Comparison of ENCODE assay signal across 1 cellular context in the genomic region with DNA sequence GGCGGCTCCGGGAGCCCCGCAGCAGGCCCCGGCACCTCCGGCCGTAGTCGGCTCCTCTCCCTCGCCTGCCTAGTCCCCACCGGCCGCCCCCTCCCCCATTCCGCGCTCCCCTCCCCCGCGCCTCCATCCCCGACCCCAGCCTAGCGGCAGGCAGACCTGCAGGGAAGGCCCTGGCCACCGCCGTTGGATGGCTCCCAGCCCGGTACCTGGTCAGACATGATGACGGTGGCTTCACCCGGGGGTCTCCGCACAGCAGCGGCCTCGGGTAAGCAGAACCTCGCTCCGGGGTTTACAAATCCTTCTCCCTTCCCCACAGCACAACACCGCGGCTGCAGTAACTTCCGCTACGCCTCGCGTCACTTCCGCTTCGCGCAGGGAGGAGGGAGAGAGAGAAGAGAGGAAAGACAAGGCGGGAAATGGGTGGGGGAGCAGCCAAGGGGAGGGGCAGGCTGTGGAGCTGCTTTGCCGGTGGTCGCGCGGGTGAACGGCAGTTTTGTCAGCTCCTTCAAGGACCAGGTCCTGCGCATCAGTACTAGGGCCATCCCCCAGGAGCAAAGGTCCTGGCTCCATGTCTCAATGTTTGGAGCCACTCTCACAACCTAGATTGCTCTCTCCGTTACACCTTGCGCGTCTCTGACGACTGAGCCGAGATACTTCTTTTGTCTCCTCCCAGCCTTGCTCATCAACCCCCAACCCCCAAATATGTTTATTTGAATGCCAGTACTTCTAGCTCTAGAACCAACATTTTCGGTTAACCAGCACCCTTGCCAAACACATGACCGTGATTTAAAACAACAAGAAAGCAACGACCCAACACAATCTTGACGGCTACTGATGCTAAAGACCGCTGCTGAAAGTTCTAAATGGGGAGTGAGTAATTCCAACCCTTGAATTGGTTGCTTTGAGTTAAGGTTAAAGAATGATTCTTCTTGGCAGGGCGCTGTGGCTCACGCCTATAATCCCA.
TF ChIP-seq lines count a peak whose summit lies in the region.

TSS of gene SUMO1 (minus strand) at position 364 of the 964 bp plus-strand sequence. CDS start at position 218, 146 bp downstream.

TF ChIP-seq in GM12878, 131 proteins besides CTCF, POLR2A, EP300 and RAD21 (continued from another document and continues in another):
- TF ChIP-seq SRF (IDR thresholded peaks at IDR 0.05; ENCODE audit: low read depth in 2 of 2, low read length in 2 of 2) (0 out of 4 replicates have a peak, but pooled peaks of 1 of the 2 experiments have one; percentile 31), GATAD2B (conservative IDR thresholded peaks at IDR 0.05; ENCODE audit: low read depth) (0 out of 2 replicates have a peak, but pooled peaks have one; percentile 29), ASH2L (IDR thresholded peaks at IDR 0.05; ENCODE audit: borderline replicate concordance, low read depth) (0 out of 2 replicates have a peak, but pooled peaks have one; percentile 63), CHD2 (IDR thresholded peaks at IDR 0.05; ENCODE audit: borderline replicate concordance, low read depth, low read length) (0 out of 2 replicates have a peak, but pooled peaks have one; percentile 30), SREBF2 (IDR thresholded peaks at IDR 0.05; ENCODE audit: low read length) (peak; percentile 46; the same call in 1 of the 2 replicates), ZNF24 (IDR thresholded peaks at IDR 0.05) (no peak), WRNIP1 (IDR thresholded peaks at IDR 0.05; ENCODE audit: borderline replicate concordance, low read depth, low read length) (no peak), RUNX3 (IDR thresholded peaks at IDR 0.05; ENCODE audit: low read length) (peak; percentile 39; the same call in 1 of the 2 replicates), MYB (IDR thresholded peaks at IDR 0.05; ENCODE audit: borderline replicate concordance, low read depth, low read length) (no peak), BCL11A (IDR thresholded peaks at IDR 0.05; ENCODE audit: low read depth, low read length) (no peak), TCF12 (IDR thresholded peaks at IDR 0.05; ENCODE audit: low read depth, low read length) (no peak), BRCA1 (IDR thresholded peaks at IDR 0.05; ENCODE audit: low read depth, low read length) (no peak), MYC (IDR thresholded peaks at IDR 0.05; ENCODE audit: insufficient read depth, insufficient read length, insufficient replicate concordance, low read length, severe bottlenecking) (no peak), SMARCA5 (IDR thresholded peaks at IDR 0.05) (no peak), BMI1 (IDR thresholded peaks at IDR 0.05; ENCODE audit: borderline replicate concordance) (no peak), NRF1 (conservative IDR thresholded peaks at IDR 0.05; ENCODE audit: low read depth, low read length) (no peak), MEF2A (IDR thresholded peaks at IDR 0.05; ENCODE audit: insufficient read depth, low read depth, low read length) (no peak), CHD1 (IDR thresholded peaks at IDR 0.05; ENCODE audit: low read depth, low read length) (no peak), KAT2A (conservative IDR thresholded peaks at IDR 0.05; ENCODE audit: control insufficient read depth, low read depth, low read length) (no peak), MTA2 (IDR thresholded peaks at IDR 0.05; ENCODE audit: low read depth) (no peak), IKZF2 (IDR thresholded peaks at IDR 0.05) (peak in 1 of 2 experiments; percentile 9; a peak in 1 of 4 replicates), ZBTB11 (CRISPR knock-in tag; IDR thresholded peaks at IDR 0.05) (no peak), BHLHE40 (IDR thresholded peaks at IDR 0.05; ENCODE audit: borderline replicate concordance in 1 of 2, low read depth in 2 of 2, low read length in 1 of 2) (peak in 1 of 2 experiments; percentile 30; a peak in 1 of 4 replicates), SMC3 (IDR thresholded peaks at IDR 0.05; ENCODE audit: borderline replicate concordance, low read length) (no peak), EZH2 (IDR thresholded peaks at IDR 0.05; ENCODE audit: borderline replicate concordance, control insufficient read depth, low read depth, low read length) (no peak), RBBP5 (conservative IDR thresholded peaks at IDR 0.05) (no peak), RELA (IDR thresholded peaks at IDR 0.05; ENCODE audit: borderline replicate concordance, partially characterized antibody) (peak; percentile 51), KLF5 (IDR thresholded peaks at IDR 0.05; ENCODE audit: partially characterized antibody) (peak; percentile 49), ZNF274 (IDR thresholded peaks at IDR 0.05; ENCODE audit: insufficient read depth, insufficient read length) (no peak)
- TF ChIP-seq, protein P1, sequence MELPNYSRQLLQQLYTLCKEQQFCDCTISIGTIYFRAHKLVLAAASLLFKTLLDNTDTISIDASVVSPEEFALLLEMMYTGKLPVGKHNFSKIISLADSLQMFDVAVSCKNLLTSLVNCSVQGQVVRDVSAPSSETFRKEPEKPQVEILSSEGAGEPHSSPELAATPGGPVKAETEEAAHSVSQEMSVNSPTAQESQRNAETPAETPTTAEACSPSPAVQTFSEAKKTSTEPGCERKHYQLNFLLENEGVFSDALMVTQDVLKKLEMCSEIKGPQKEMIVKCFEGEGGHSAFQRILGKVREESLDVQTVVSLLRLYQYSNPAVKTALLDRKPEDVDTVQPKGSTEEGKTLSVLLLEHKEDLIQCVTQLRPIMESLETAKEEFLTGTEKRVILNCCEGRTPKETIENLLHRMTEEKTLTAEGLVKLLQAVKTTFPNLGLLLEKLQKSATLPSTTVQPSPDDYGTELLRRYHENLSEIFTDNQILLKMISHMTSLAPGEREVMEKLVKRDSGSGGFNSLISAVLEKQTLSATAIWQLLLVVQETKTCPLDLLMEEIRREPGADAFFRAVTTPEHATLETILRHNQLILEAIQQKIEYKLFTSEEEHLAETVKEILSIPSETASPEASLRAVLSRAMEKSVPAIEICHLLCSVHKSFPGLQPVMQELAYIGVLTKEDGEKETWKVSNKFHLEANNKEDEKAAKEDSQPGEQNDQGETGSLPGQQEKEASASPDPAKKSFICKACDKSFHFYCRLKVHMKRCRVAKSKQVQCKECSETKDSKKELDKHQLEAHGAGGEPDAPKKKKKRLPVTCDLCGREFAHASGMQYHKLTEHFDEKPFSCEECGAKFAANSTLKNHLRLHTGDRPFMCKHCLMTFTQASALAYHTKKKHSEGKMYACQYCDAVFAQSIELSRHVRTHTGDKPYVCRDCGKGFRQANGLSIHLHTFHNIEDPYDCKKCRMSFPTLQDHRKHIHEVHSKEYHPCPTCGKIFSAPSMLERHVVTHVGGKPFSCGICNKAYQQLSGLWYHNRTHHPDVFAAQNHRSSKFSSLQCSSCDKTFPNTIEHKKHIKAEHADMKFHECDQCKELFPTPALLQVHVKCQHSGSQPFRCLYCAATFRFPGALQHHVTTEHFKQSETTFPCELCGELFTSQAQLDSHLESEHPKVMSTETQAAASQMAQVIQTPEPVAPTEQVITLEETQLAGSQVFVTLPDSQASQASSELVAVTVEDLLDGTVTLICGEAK (IDR thresholded peaks at IDR 0.05; ENCODE audit: borderline replicate concordance), result peak; percentile 93
- TF ChIP-seq, protein P2, sequence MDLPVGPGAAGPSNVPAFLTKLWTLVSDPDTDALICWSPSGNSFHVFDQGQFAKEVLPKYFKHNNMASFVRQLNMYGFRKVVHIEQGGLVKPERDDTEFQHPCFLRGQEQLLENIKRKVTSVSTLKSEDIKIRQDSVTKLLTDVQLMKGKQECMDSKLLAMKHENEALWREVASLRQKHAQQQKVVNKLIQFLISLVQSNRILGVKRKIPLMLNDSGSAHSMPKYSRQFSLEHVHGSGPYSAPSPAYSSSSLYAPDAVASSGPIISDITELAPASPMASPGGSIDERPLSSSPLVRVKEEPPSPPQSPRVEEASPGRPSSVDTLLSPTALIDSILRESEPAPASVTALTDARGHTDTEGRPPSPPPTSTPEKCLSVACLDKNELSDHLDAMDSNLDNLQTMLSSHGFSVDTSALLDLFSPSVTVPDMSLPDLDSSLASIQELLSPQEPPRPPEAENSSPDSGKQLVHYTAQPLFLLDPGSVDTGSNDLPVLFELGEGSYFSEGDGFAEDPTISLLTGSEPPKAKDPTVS (IDR thresholded peaks at IDR 0.05; ENCODE audit: low read depth, low read length), result no peak
- TF ChIP-seq, protein P3, sequence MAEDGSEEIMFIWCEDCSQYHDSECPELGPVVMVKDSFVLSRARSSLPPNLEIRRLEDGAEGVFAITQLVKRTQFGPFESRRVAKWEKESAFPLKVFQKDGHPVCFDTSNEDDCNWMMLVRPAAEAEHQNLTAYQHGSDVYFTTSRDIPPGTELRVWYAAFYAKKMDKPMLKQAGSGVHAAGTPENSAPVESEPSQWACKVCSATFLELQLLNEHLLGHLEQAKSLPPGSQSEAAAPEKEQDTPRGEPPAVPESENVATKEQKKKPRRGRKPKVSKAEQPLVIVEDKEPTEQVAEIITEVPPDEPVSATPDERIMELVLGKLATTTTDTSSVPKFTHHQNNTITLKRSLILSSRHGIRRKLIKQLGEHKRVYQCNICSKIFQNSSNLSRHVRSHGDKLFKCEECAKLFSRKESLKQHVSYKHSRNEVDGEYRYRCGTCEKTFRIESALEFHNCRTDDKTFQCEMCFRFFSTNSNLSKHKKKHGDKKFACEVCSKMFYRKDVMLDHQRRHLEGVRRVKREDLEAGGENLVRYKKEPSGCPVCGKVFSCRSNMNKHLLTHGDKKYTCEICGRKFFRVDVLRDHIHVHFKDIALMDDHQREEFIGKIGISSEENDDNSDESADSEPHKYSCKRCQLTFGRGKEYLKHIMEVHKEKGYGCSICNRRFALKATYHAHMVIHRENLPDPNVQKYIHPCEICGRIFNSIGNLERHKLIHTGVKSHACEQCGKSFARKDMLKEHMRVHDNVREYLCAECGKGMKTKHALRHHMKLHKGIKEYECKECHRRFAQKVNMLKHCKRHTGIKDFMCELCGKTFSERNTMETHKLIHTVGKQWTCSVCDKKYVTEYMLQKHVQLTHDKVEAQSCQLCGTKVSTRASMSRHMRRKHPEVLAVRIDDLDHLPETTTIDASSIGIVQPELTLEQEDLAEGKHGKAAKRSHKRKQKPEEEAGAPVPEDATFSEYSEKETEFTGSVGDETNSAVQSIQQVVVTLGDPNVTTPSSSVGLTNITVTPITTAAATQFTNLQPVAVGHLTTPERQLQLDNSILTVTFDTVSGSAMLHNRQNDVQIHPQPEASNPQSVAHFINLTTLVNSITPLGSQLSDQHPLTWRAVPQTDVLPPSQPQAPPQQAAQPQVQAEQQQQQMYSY (CRISPR knock-in tag; IDR thresholded peaks at IDR 0.05), result no peak
- TF ChIP-seq, protein P4, sequence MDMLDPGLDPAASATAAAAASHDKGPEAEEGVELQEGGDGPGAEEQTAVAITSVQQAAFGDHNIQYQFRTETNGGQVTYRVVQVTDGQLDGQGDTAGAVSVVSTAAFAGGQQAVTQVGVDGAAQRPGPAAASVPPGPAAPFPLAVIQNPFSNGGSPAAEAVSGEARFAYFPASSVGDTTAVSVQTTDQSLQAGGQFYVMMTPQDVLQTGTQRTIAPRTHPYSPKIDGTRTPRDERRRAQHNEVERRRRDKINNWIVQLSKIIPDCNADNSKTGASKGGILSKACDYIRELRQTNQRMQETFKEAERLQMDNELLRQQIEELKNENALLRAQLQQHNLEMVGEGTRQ (IDR thresholded peaks at IDR 0.05; ENCODE audit: borderline replicate concordance, low read depth, low read length), result no peak
- TF ChIP-seq, protein P5, sequence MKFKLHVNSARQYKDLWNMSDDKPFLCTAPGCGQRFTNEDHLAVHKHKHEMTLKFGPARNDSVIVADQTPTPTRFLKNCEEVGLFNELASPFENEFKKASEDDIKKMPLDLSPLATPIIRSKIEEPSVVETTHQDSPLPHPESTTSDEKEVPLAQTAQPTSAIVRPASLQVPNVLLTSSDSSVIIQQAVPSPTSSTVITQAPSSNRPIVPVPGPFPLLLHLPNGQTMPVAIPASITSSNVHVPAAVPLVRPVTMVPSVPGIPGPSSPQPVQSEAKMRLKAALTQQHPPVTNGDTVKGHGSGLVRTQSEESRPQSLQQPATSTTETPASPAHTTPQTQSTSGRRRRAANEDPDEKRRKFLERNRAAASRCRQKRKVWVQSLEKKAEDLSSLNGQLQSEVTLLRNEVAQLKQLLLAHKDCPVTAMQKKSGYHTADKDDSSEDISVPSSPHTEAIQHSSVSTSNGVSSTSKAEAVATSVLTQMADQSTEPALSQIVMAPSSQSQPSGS (IDR thresholded peaks at IDR 0.05; ENCODE audit: low read length), result no peak
- TF ChIP-seq, protein P6, sequence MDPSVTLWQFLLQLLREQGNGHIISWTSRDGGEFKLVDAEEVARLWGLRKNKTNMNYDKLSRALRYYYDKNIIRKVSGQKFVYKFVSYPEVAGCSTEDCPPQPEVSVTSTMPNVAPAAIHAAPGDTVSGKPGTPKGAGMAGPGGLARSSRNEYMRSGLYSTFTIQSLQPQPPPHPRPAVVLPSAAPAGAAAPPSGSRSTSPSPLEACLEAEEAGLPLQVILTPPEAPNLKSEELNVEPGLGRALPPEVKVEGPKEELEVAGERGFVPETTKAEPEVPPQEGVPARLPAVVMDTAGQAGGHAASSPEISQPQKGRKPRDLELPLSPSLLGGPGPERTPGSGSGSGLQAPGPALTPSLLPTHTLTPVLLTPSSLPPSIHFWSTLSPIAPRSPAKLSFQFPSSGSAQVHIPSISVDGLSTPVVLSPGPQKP (IDR thresholded peaks at IDR 0.05; ENCODE audit: low read depth, low read length), result 0 out of 2 replicates have a peak, but pooled peaks have one; percentile 20
- TF ChIP-seq, protein P7, sequence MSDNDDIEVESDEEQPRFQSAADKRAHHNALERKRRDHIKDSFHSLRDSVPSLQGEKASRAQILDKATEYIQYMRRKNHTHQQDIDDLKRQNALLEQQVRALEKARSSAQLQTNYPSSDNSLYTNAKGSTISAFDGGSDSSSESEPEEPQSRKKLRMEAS (IDR thresholded peaks at IDR 0.05; ENCODE audit: low read depth, low read length), result no peak
